ENCODE assay signal across 8 cellular contexts in the genomic region with DNA sequence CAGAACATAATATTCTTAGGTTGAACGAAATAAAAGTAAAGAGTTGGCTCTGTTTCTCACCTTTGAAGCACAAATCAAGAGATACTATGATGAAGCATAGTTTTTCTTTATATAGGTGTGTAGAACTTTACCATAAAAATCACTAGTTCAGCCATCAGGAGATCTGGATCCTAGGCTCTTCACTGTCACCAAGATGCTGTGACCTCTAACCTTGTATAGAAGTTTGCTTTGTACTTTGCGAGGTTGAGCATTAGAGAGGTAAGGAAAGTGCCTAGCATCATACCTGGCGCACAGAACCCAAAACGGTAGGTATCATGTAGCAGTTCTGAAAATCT. TPM values are rescaled to one million over a fixed set of nuclear protein-coding genes. Genes with fewer than 3 reads are reported as not detected.
DNase-seq lines count a peak whose midpoint lies in the region; FAIRE-seq and TF ChIP-seq lines count a peak whose summit lies in the region.

No MANE protein-coding gene starts in this region.

- no peaks in the 10 kb centered on the region for H3K27me3 ChIP-seq in keratinocyte (ENCODE audit: control insufficient read depth, extremely low read depth, insufficient read depth, low read length)

- no peaks in the 10 kb centered on the region for H3K9me3 ChIP-seq in keratinocyte (ENCODE audit: control insufficient read depth, low read depth, low read length)

- dilution Hi-C loops in keratinocyte (cut with MboI; ENCODE audit: extremely low pct_ligation_motif_present, low sequenced_read_pairs), result no loop called here

- CTCF ChIA-PET in activated naive CD4-positive, alpha-beta T cell treated with anti-CD3 and anti-CD28 coated beads for 36 hours (lab: Charles Lee), result interaction anchor here (0.6 kb wide), 1 partner anchor 274 kb away, joined by 3 read pairs; no protein-coding TSS in a partner anchor
- CTCF ChIA-PET in activated CD4-positive, alpha-beta memory T cell treated with anti-CD3 and anti-CD28 coated beads for 36 hours (lab: Charles Lee), result no interaction called here

- H3K4me2 ChIP-seq in keratinocyte (ENCODE audit: control insufficient read depth, extremely low read depth, insufficient read depth, low read depth, low read length), result peak overlapping the region; percentile 30

- no peak overlapping the region for H3K4me3 ChIP-seq in keratinocyte (ENCODE audit: control insufficient read depth in 2 of 3, extremely low read depth in 1 of 3, insufficient read depth in 2 of 3, low read depth in 1 of 3, low read length in 3 of 3)

- H3K79me2 ChIP-seq in keratinocyte (ENCODE audit: control insufficient read depth, insufficient read depth, low read length), result peaks cover 10% of the 10 kb centered on the region

- intact Hi-C loops in activated naive CD4-positive, alpha-beta T cell treated with anti-CD3 and anti-CD28 coated beads for 36 hours (cut with micrococcal nuclease), result loop anchor here (1.0 to 10.0 kb wide), 5 partner anchors 31 to 512 kb away; partner anchors contain the start of gene WIPF2
- intact Hi-C loops in activated CD4-positive, alpha-beta memory T cell treated with anti-CD3 and anti-CD28 coated beads for 36 hours (cut with micrococcal nuclease), result loop anchor here (1.0 to 10.0 kb wide), 5 partner anchors 35 to 272 kb away; partner anchors contain the start of genes CSF3 and WIPF2

- POLR2A ChIA-PET in activated CD4-positive, alpha-beta memory T cell treated with anti-CD3 and anti-CD28 coated beads for 36 hours (lab: Charles Lee), result interaction anchor here (1.6 kb wide), 1 partner anchor 68 kb away, joined by 13 read pairs; the partner anchor contains the start of gene WIPF2

- no peak overlapping the region for H3K9ac ChIP-seq in keratinocyte (ENCODE audit: control insufficient read depth, extremely low read depth, insufficient read depth, low read length)

- H3K4me1 Mint-ChIP-seq in activated naive CD4-positive, alpha-beta T cell treated with anti-CD3 and anti-CD28 coated beads for 36 hours (ENCODE audit: low read depth), result peaks cover 53% of the 10 kb centered on the region
- peaks cover 62% of the 10 kb centered on the region for H3K4me1 Mint-ChIP-seq in activated CD4-positive, alpha-beta memory T cell treated with anti-CD3 and anti-CD28 coated beads for 36 hours (ENCODE audit: low read depth)

- TF ChIP-seq CTCF in keratinocyte (optimal IDR thresholded peaks at IDR 0.05 in 1 of 3, IDR thresholded peaks at IDR 0.05 in 1 of 3, conservative IDR thresholded peaks at IDR 0.05 in 1 of 3; ENCODE audit: extremely low read depth in 1 of 3, insufficient read depth in 2 of 3, low read length in 3 of 3), result no peak

- H3K27ac ChIP-seq in keratinocyte (ENCODE audit: control insufficient read depth, insufficient read depth, low read length) (no peak overlapping the region), temporal lobe (ENCODE audit: low read depth, low read length) (peak overlapping the region; percentile 30)

- no peak overlapping the region for H2AFZ ChIP-seq in keratinocyte (ENCODE audit: control insufficient read depth, low read length)

- H3K27me3 Mint-ChIP-seq in activated naive CD4-positive, alpha-beta T cell treated with anti-CD3 and anti-CD28 coated beads for 36 hours (ENCODE audit: low read depth), result no peaks in the 10 kb centered on the region
- no peaks in the 10 kb centered on the region for H3K27me3 Mint-ChIP-seq in activated CD4-positive, alpha-beta memory T cell treated with anti-CD3 and anti-CD28 coated beads for 36 hours

- H3K4me1 ChIP-seq in keratinocyte (ENCODE audit: control insufficient read depth, extremely low read depth, insufficient read depth, low read length), result peaks cover 31% of the 10 kb centered on the region

- H3K27ac Mint-ChIP-seq in activated naive CD4-positive, alpha-beta T cell treated with anti-CD3 and anti-CD28 coated beads for 36 hours, result peak overlapping the region; percentile 53
- H3K27ac Mint-ChIP-seq in activated CD4-positive, alpha-beta memory T cell treated with anti-CD3 and anti-CD28 coated beads for 36 hours, result peak overlapping the region; percentile 94

- H3K9me1 ChIP-seq in keratinocyte (ENCODE audit: control insufficient read depth, extremely low read depth, insufficient read depth, low read length), result no peaks in the 10 kb centered on the region

- DNase-seq in activated naive CD4-positive, alpha-beta T cell treated with anti-CD3 and anti-CD28 coated beads for 36 hours, result no peak
- DNase-seq in activated naive CD4-positive, alpha-beta T cell treated with anti-CD3 and anti-CD28 coated beads, Interleukin-2, amount 50 U/mL, for 16 hours, result no peak
- no peak for DNase-seq in activated CD4-positive, alpha-beta memory T cell treated with anti-CD3 and anti-CD28 coated beads for 36 hours
- DNase-seq in keratinocyte (ENCODE audit: low read depth, low spot score) (no peak), DMS 273 treated with DMSO at 0.1 percent for 48 hours (lab: John Stamatoyannopoulos, UW) (no peak), HPDE6-E6E7 (ENCODE audit: extremely low spot score) (no peak)
- no peak for DNase-seq in activated CD4-positive, CD25-positive, alpha-beta regulatory T cell treated with anti-CD3 and anti-CD28 coated beads, Interleukin-2, amount 50 U/mL, for 72 hours

- no peaks in the 10 kb centered on the region for H4K20me1 ChIP-seq in keratinocyte (ENCODE audit: control insufficient read depth, extremely low read depth, insufficient read depth, low read length)

- H3K36me3 Mint-ChIP-seq in activated naive CD4-positive, alpha-beta T cell treated with anti-CD3 and anti-CD28 coated beads for 36 hours (ENCODE audit: low read depth), result peaks cover 36% of the 10 kb centered on the region
- peaks cover 34% of the 10 kb centered on the region for H3K36me3 Mint-ChIP-seq in activated CD4-positive, alpha-beta memory T cell treated with anti-CD3 and anti-CD28 coated beads for 36 hours

- peaks cover under 1 to 7% of the 10 kb centered on the region in 2 experiments for H3K36me3 ChIP-seq in keratinocyte (ENCODE audit: control insufficient read depth in 2 of 2, extremely low read depth in 1 of 2, insufficient read depth in 2 of 2, low read length in 2 of 2)

- no peaks in the 10 kb centered on the region for H3K9me3 Mint-ChIP-seq in activated naive CD4-positive, alpha-beta T cell treated with anti-CD3 and anti-CD28 coated beads for 36 hours
- no peaks in the 10 kb centered on the region for H3K9me3 Mint-ChIP-seq in activated CD4-positive, alpha-beta memory T cell treated with anti-CD3 and anti-CD28 coated beads for 36 hours

- peak overlapping the region; percentile 99 for H3K4me3 Mint-ChIP-seq in activated naive CD4-positive, alpha-beta T cell treated with anti-CD3 and anti-CD28 coated beads for 36 hours
- H3K4me3 Mint-ChIP-seq in activated CD4-positive, alpha-beta memory T cell treated with anti-CD3 and anti-CD28 coated beads for 36 hours, result peak overlapping the region; percentile 99

- no peak for FAIRE-seq in keratinocyte (lab: Jason Lieb, UNC)

RNA-seq across cellular contexts. Expression of gene CDC6, which starts 0.6 kb away (rescaled TPM):
- total RNA-seq in activated naive CD4-positive, alpha-beta T cell treated with anti-CD3 and anti-CD28 coated beads for 36 hours, result 10 to 100 TPM; 86.5 to 90.4 TPM
- total RNA-seq in activated CD4-positive, alpha-beta memory T cell treated with anti-CD3 and anti-CD28 coated beads for 36 hours, result 10 to 100 TPM; 95.6 to 95.7 TPM
- 5.5 to 28.0 TPM (median 26.5 TPM) in 3 replicates for polyA plus RNA-seq in keratinocyte
- polyA plus RNA-seq in keratinocyte (2011; ENCODE audit: low read depth), result 1.7 TPM
- polyA plus RNA-seq in keratinocyte (2011; cell fraction: cytosol; rRNA removed), result 5.8 and 10.9 TPM in 2 replicates
- 6.6 and 9.2 TPM in 2 replicates for polyA plus RNA-seq in keratinocyte (2011; cell fraction: nucleus; rRNA removed)
- 1.8 and 16.1 TPM in 2 replicates for polyA plus RNA-seq in keratinocyte (2012; ENCODE audit: low replicate concordance)
- polyA minus RNA-seq in keratinocyte, result 2.0 to 12.1 TPM (median 2.3 TPM) in 3 replicates
- 4.8 TPM for polyA minus RNA-seq in keratinocyte (2011; cell fraction: cytosol; rRNA and poly(A)+ RNA removed)
- polyA minus RNA-seq in keratinocyte (2011; cell fraction: nucleus; rRNA and poly(A)+ RNA removed), result 3.3 and 9.8 TPM in 2 replicates
- total RNA-seq in temporal lobe, result 2.0 TPM

RNA-seq across cellular contexts. Expression of gene RARA, which starts 21.9 kb away (rescaled TPM):
- total RNA-seq in activated naive CD4-positive, alpha-beta T cell treated with anti-CD3 and anti-CD28 coated beads for 36 hours, result 10 to 100 TPM; 16.9 to 18.5 TPM
- 10 to 100 TPM; 31.2 TPM for total RNA-seq in activated CD4-positive, alpha-beta memory T cell treated with anti-CD3 and anti-CD28 coated beads for 36 hours
- 1.7 to 6.0 TPM (median 3.8 TPM) in 3 replicates for polyA plus RNA-seq in keratinocyte
- polyA plus RNA-seq in keratinocyte (2011; ENCODE audit: low read depth), result 23.1 TPM
- 3.5 and 6.0 TPM in 2 replicates for polyA plus RNA-seq in keratinocyte (2011; cell fraction: cytosol; rRNA removed)
- polyA plus RNA-seq in keratinocyte (2011; cell fraction: nucleus; rRNA removed), result 6.0 and 12.0 TPM in 2 replicates
- 9.2 and 21.5 TPM in 2 replicates for polyA plus RNA-seq in keratinocyte (2012; ENCODE audit: low replicate concordance)
- 4.5 to 20.8 TPM (median 7.1 TPM) in 3 replicates for polyA minus RNA-seq in keratinocyte
- polyA minus RNA-seq in keratinocyte (2011; cell fraction: cytosol; rRNA and poly(A)+ RNA removed), result 11.9 TPM
- polyA minus RNA-seq in keratinocyte (2011; cell fraction: nucleus; rRNA and poly(A)+ RNA removed), result 5.9 and 7.8 TPM in 2 replicates
- total RNA-seq in temporal lobe, result 4.9 TPM

Comparison
In these comparisons a context has a peak if more than half of its experiments do, and no peak if none do; other contexts are left out.
1. RNA of gene CDC6, which starts 0.6 kb away (total RNA-seq): 95.6 to 95.7 TPM in activated CD4-positive, alpha-beta memory T cell treated with anti-CD3 and anti-CD28 coated beads for 36 hours and 86.5 to 90.4 TPM in activated naive CD4-positive, alpha-beta T cell treated with anti-CD3 and anti-CD28 coated beads for 36 hours; 2.0 TPM in temporal lobe (single experiment); every median in the first group is over 10 times any median in the second.